In genomic region chr2:102003696-102004095, GRCh38 we compare ENCODE assay signal across 24 cellular contexts. TPM values are rescaled to one million over a fixed set of nuclear protein-coding genes. Genes with fewer than 3 reads are reported as not detected.
"Had no signal": no experiment of that assay in that cellular context is flagged by ENCODE, and none has a peak within 500 bp of the region (broad histone marks: within the 10 kb centered on the region; RNA-seq: fewer than 3 reads in every experiment).

No MANE protein-coding gene starts in this region.

- H3K4me3 Mint-ChIP-seq: IgD-negative memory B cell had no signal

- H3K9me3 ChIP-seq: SJSA1 had no signal

- H3K27ac ChIP-seq: KMS-11, SJSA1, SK-N-MC had no signal

- H3K4me3 ChIP-seq: K562, SJSA1, SK-N-MC had no signal

- H3K36me3 Mint-ChIP-seq: IgD-negative memory B cell had no signal

- H3K36me3 ChIP-seq: SJSA1 had no signal

- H3K9me3 Mint-ChIP-seq: IgD-negative memory B cell had no signal

- H3K27ac Mint-ChIP-seq: IgD-negative memory B cell had no signal

- ATAC-seq: K562 had no signal

- DNase-seq: Kasumi-1, NCI-H1092, NCI-H1105 treated with DMSO at 0.1 percent for 48 hours, NCI-H1417 treated with DMSO at 0.1 percent for 48 hours, NCI-H146, NCI-H1694 treated with DMSO at 0.1 percent for 48 hours, NCI-H2029, NCI-H2081 treated with DMSO at 0.1 percent for 48 hours, NCI-H2171, NCI-H226, NCI-H446, NCI-H510A, NCI-H524 treated with DMSO at 0.1 percent for 48 hours, NCI-H69, NCI-H774, Right ventricle myocardium superior, RPMI8226, SIG-M5 had no signal

- H3K27me3 ChIP-seq: SJSA1 had no signal

RNA-seq across cellular contexts. Expression of gene IL1R2, which starts 11.9 kb away (rescaled TPM):
- total RNA-seq: K562, M059J, SJSA1 had no signal
